Comparison of ENCODE assay signal across 11 cellular contexts in genomic region chr2:237886702-237887481, GRCh38. TPM values are rescaled to one million over a fixed set of nuclear protein-coding genes. Genes with fewer than 3 reads are reported as not detected.
DNase-seq lines count a peak whose midpoint lies in the region; ATAC-seq and TF ChIP-seq lines count a peak whose summit lies in the region.
"Had no signal": no experiment of that assay in that cellular context is flagged by ENCODE, and none has a peak within 500 bp of the region (broad histone marks: within the 10 kb centered on the region; RNA-seq: fewer than 3 reads in every experiment).

No MANE protein-coding gene starts in this region.

- no peaks in the 10 kb centered on the region for H3K79me2 ChIP-seq in osteoblast (ENCODE audit: insufficient read depth, low read length)

- WGBS in aorta, 2 donors, result 59 to 61% methylated on average over 23 of the region's 23 CpGs

- H3K4me3 ChIP-seq in ascending aorta (no peak overlapping the region), osteoblast (ENCODE audit: insufficient read depth, low read length) (no peak overlapping the region), aorta (ENCODE audit: low read length in 2 of 2) (no peak overlapping the region), H7 (ENCODE audit: insufficient read depth, low read depth, low read length) (no peak overlapping the region)

- intact Hi-C loops in ascending aorta (cut with DNase I), result loop anchor here (1.0 to 10.0 kb wide), 2 partner anchors 19 to 192 kb away; no protein-coding TSS in a partner anchor
- intact Hi-C loops in Right ventricle myocardium superior (cut with DNase I), result no loop called here
- intact Hi-C loops in aorta (cut with DNase I), result loop anchor here in 1 of 2 donors (2.0 kb wide), 1 partner anchor 22 kb away; no protein-coding TSS in a partner anchor

- no peak overlapping the region for H3K4me2 ChIP-seq in osteoblast (ENCODE audit: insufficient read depth, low read length)

- H3K27ac ChIP-seq in ascending aorta, result peak overlapping the region; percentile 96 to 99
- no peak overlapping the region for H3K27ac ChIP-seq in osteoblast (ENCODE audit: low read depth, low read length)
- H3K27ac ChIP-seq in aorta (ENCODE audit: low read depth in 1 of 2, low read length in 2 of 2), result peak overlapping the region; percentile 77 to 98

- peaks cover 10 to 22% of the 10 kb centered on the region in 2 donors for H3K36me3 ChIP-seq in ascending aorta
- no peaks in the 10 kb centered on the region for H3K36me3 ChIP-seq in osteoblast (ENCODE audit: insufficient read depth, low read length)
- no peaks in the 10 kb centered on the region for H3K36me3 ChIP-seq in aorta (ENCODE audit: control insufficient read depth in 1 of 2, insufficient read depth in 2 of 2, low read length in 1 of 2)
- H3K36me3 ChIP-seq in H7 (replicated peaks; ENCODE audit: control insufficient read depth, insufficient read depth, low read length), result no peaks in the 10 kb centered on the region

- H4K20me1 ChIP-seq in osteoblast (ENCODE audit: insufficient read depth, low read length), result no peaks in the 10 kb centered on the region

- ATAC-seq in Right ventricle myocardium superior (ENCODE audit: poor library complexity), result peak; percentile 84
- peak; percentile 39 for ATAC-seq in aorta (ENCODE audit: low FRiP score)
- ATAC-seq in HG03520 (IDR thresholded peaks at IDR 0.05; ENCODE audit: unreplicated experiment), result no peak

- H3K9me3 ChIP-seq in ascending aorta (no peaks in the 10 kb centered on the region), osteoblast (ENCODE audit: low read depth, low read length) (no peaks in the 10 kb centered on the region), aorta (ENCODE audit: control insufficient read depth, low read length) (no peaks in the 10 kb centered on the region)

- no peaks in the 10 kb centered on the region for H3K27me3 ChIP-seq in ascending aorta
- H3K27me3 ChIP-seq in osteoblast (ENCODE audit: insufficient read depth, low read length), result no peaks in the 10 kb centered on the region
- H3K27me3 ChIP-seq in aorta (ENCODE audit: control insufficient read depth in 1 of 2, insufficient read depth in 2 of 2, low read length in 1 of 2), result no peaks in the 10 kb centered on the region
- no peaks in the 10 kb centered on the region for H3K27me3 ChIP-seq in H7 (ENCODE audit: control insufficient read depth, insufficient read depth, low read length)

- no peak for TF ChIP-seq CTCF in ascending aorta (IDR thresholded peaks at IDR 0.05)
- TF ChIP-seq CTCF in osteoblast (IDR thresholded peaks at IDR 0.05; ENCODE audit: extremely low read depth, low read depth, low read length), result no peak

- H2AFZ ChIP-seq in osteoblast (ENCODE audit: low read length), result no peak overlapping the region

- peaks cover 11 to 49% of the 10 kb centered on the region in 2 donors for H3K4me1 ChIP-seq in ascending aorta
- peaks cover 9% of the 10 kb centered on the region for H3K4me1 ChIP-seq in osteoblast (ENCODE audit: insufficient read depth, low read length)
- H3K4me1 ChIP-seq in aorta (ENCODE audit: control insufficient read depth in 1 of 2, insufficient read depth in 2 of 2, low read length in 2 of 2), result no peaks in the 10 kb centered on the region

- DNase-seq in ascending aorta (ENCODE audit: low spot score in 2 of 2) (peak in 1 of 2 donors; percentile 94), Right ventricle myocardium superior (peak; percentile 88), osteoblast (ENCODE audit: insufficient read length, low spot score, missing footprints) (peak; percentile 53), aorta (peak; percentile 75 to 80), H7 (no peak), SW480 (ENCODE audit: low spot score) (no peak)
- DNase-seq: activated T-cell treated with anti-CD3 and anti-CD28 coated beads for 4 hours, DMS153, glutamatergic neuron, NCI-H1092 treated with DMSO at 0.1 percent for 48 hours had no signal

RNA-seq across cellular contexts. Expression of gene RAMP1, which starts 27.5 kb away (rescaled TPM):
- total RNA-seq in ascending aorta (191 TPM), Right ventricle myocardium superior (138 TPM), osteoblast (1.8 and 4.4 TPM in 2 replicates), aorta (100 to 1,000 TPM; 109 to 230 TPM)
- 100 to 1,000 TPM; 328 to 423 TPM for polyA plus RNA-seq in aorta
- 0.17 and 0.78 TPM in 2 replicates for total RNA-seq in H7 (2014; rRNA removed; shearing (Covaris generic))

Comparison
In these comparisons a context has a peak if more than half of its experiments do, and no peak if none do; other contexts are left out.
1. DNase-seq: peak in Right ventricle myocardium superior (single experiment), osteoblast (single experiment) and aorta (2 of 2); none in H7 (single experiment) and SW480 (single experiment).
2. RNA of gene RAMP1, which starts 27.5 kb away (total RNA-seq): 109 to 230 TPM in aorta, 191 TPM in ascending aorta (single experiment) and 138 TPM in Right ventricle myocardium superior (single experiment); 1.8 to 4.4 TPM in osteoblast and 0.17 to 0.78 TPM in H7; every median in the first group is over 10 times any median in the second.